41 cellular contexts compared by ENCODE assay signal in genomic region chr7:133274265-133274664, GRCh38.
"Had no signal": no experiment of that assay in that cellular context is flagged by ENCODE, and none has a peak within 500 bp of the region (broad histone marks: within the 10 kb centered on the region; RNA-seq: fewer than 3 reads in every experiment).

No MANE protein-coding gene starts in this region.

- H3K36me3 ChIP-seq: breast epithelium had no signal

- ATAC-seq: activated naive CD4-positive, alpha-beta T cell treated with anti-CD3 and anti-CD28 coated beads, Interleukin-2, amount 50 U/mL, for 72 hours; activated naive CD8-positive, alpha-beta T cell treated with anti-CD3 and anti-CD28 coated beads, Interleukin-2, amount 50 U/mL, for 24 hours; activated T-cell treated with anti-CD3 and anti-CD28 coated beads, Interleukin-2, amount 50 U/mL, for 4 hours; activated T-cell treated with anti-CD3 and anti-CD28 coated beads, Interleukin-2, amount 50 U/mL, for 72 hours; activated T-helper 17 cell treated with anti-CD3 and anti-CD28 coated beads, Interleukin-2, amount 50 U/mL, for 72 hours; body of pancreas had no signal

- DNase-seq: activated effector memory CD4-positive, alpha-beta T cell treated with anti-CD3 and anti-CD28 coated beads, Interleukin-2, amount 50 U/mL, for 16 hours; activated effector memory CD4-positive, alpha-beta T cell treated with Interleukin-2 at 50 U/mL for 16 hours; activated gamma-delta T cell; activated gamma-delta T cell treated with Interleukin-2 at 50 U/mL for 16 hours; activated naive CD4-positive, alpha-beta T cell; activated naive CD4-positive, alpha-beta T cell treated with anti-CD3 and anti-CD28 coated beads for 36 hours; activated naive CD4-positive, alpha-beta T cell treated with anti-CD3 and anti-CD28 coated beads, Interleukin-2, amount 10 ng/mL, durations not matched to agents 7 days and 5 days; activated naive CD4-positive, alpha-beta T cell treated with anti-CD3 and anti-CD28 coated beads, Interleukin-2, amount 50 U/mL, for 16 hours; activated naive CD4-positive, alpha-beta T cell treated with Interleukin-2 at 50 U/mL for 16 hours; activated naive CD8-positive, alpha-beta T cell treated with anti-CD3 and anti-CD28 coated beads for 36 hours; activated naive CD8-positive, alpha-beta T cell treated with anti-CD3 and anti-CD28 coated beads, Interleukin-2, amount 10 ng/mL, durations not matched to agents 7 days and 5 days; activated naive CD8-positive, alpha-beta T cell treated with anti-CD3 and anti-CD28 coated beads, Interleukin-2, amount 50 U/mL, for 24 hours; activated T-cell treated with anti-CD3 and anti-CD28 coated beads for 4 hours; activated T-cell treated with anti-CD3 and anti-CD28 coated beads, Interleukin-2, amount 50 U/mL, for 1 hour; activated T-cell treated with anti-CD3 and anti-CD28 coated beads, Interleukin-2, amount 50 U/mL, for 24 hours; activated T-cell treated with anti-CD3 and anti-CD28 coated beads, Interleukin-2, amount 50 U/mL, for 4 hours; activated T-cell treated with anti-CD3 and anti-CD28 coated beads, Interleukin-2, amount 50 U/mL, for 48 hours; activated T-cell treated with anti-CD3 and anti-CD28 coated beads, Interleukin-2, amount 50 U/mL, for 72 hours; adrenal gland; amniotic stem cell; amygdala; anterior cingulate cortex; aorta; brain microvascular endothelial cell; caudate nucleus; central memory CD4-positive, alpha-beta T cell; cerebellar nuclear complex had no signal

- H3K9me3 Mint-ChIP-seq: activated naive CD4-positive, alpha-beta T cell treated with anti-CD3 and anti-CD28 coated beads, Interleukin-2, amount 10 ng/mL, durations not matched to agents 7 days and 5 days; activated naive CD4-positive, alpha-beta T cell treated with anti-CD3 and anti-CD28 coated beads, Interleukin-2, amount 50 U/mL, for 24 hours; central memory CD8-positive, alpha-beta T cell had no signal

- H3K27me3 Mint-ChIP-seq: activated naive CD4-positive, alpha-beta T cell treated with anti-CD3 and anti-CD28 coated beads, Interleukin-2, amount 10 ng/mL, durations not matched to agents 7 days and 5 days; activated naive CD4-positive, alpha-beta T cell treated with anti-CD3 and anti-CD28 coated beads, Interleukin-2, amount 50 U/mL, for 24 hours; activated naive CD8-positive, alpha-beta T cell; activated naive CD8-positive, alpha-beta T cell treated with anti-CD3 and anti-CD28 coated beads for 36 hours; activated naive CD8-positive, alpha-beta T cell treated with anti-CD3 and anti-CD28 coated beads, Interleukin-2, amount 10 ng/mL, durations not matched to agents 7 days and 5 days; activated naive CD8-positive, alpha-beta T cell treated with anti-CD3 and anti-CD28 coated beads, Interleukin-2, amount 50 U/mL, for 24 hours; activated T-cell treated with anti-CD3 and anti-CD28 coated beads, Interleukin-2, amount 50 U/mL, for 24 hours; activated T-helper 17 cell treated with anti-CD3 and anti-CD28 coated beads, Interleukin-2, amount 50 U/mL, for 72 hours; brain; central memory CD8-positive, alpha-beta T cell had no signal

- H3K4me3 ChIP-seq: adrenal gland, ascending aorta, body of pancreas, breast epithelium, cardiac muscle cell had no signal

- H3K27ac ChIP-seq: adrenal gland, ascending aorta, body of pancreas, brain microvascular endothelial cell, breast epithelium, cardiac muscle cell had no signal

- H3K27me3 ChIP-seq: adrenal gland, ascending aorta, body of pancreas, brain microvascular endothelial cell, breast epithelium, cardiac muscle cell had no signal

- FAIRE-seq: astrocyte, bronchial epithelial cell had no signal

- H3K4me1 Mint-ChIP-seq: activated naive CD4-positive, alpha-beta T cell treated with anti-CD3 and anti-CD28 coated beads, Interleukin-2, amount 10 ng/mL, durations not matched to agents 7 days and 5 days; activated naive CD8-positive, alpha-beta T cell treated with anti-CD3 and anti-CD28 coated beads, Interleukin-2, amount 10 ng/mL, durations not matched to agents 7 days and 5 days; activated naive CD8-positive, alpha-beta T cell treated with anti-CD3 and anti-CD28 coated beads, Interleukin-2, amount 50 U/mL, for 24 hours; activated T-helper 17 cell treated with anti-CD3 and anti-CD28 coated beads, Interleukin-2, amount 50 U/mL, for 72 hours had no signal

- H3K4me1 ChIP-seq: ascending aorta, breast epithelium had no signal

- H3K27ac Mint-ChIP-seq: activated naive CD4-positive, alpha-beta T cell treated with anti-CD3 and anti-CD28 coated beads for 36 hours; activated naive CD4-positive, alpha-beta T cell treated with anti-CD3 and anti-CD28 coated beads, Interleukin-2, amount 10 ng/mL, durations not matched to agents 7 days and 5 days; activated naive CD4-positive, alpha-beta T cell treated with anti-CD3 and anti-CD28 coated beads, Interleukin-2, amount 50 U/mL, for 24 hours; activated naive CD4-positive, alpha-beta T cell treated with anti-CD3 and anti-CD28 coated beads, Interleukin-2, amount 50 U/mL, for 72 hours; activated naive CD8-positive, alpha-beta T cell; activated naive CD8-positive, alpha-beta T cell treated with anti-CD3 and anti-CD28 coated beads for 36 hours; activated naive CD8-positive, alpha-beta T cell treated with anti-CD3 and anti-CD28 coated beads, Interleukin-2, amount 10 ng/mL, durations not matched to agents 7 days and 5 days; activated naive CD8-positive, alpha-beta T cell treated with anti-CD3 and anti-CD28 coated beads, Interleukin-2, amount 50 U/mL, for 24 hours; activated T-cell treated with anti-CD3 and anti-CD28 coated beads, Interleukin-2, amount 50 U/mL, for 24 hours; activated T-cell treated with anti-CD3 and anti-CD28 coated beads, Interleukin-2, amount 50 U/mL, for 72 hours; activated T-helper 1 cell treated with anti-CD3 and anti-CD28 coated beads, Interleukin-12 subunit alpha, Interleukin-12 subunit beta, Interleukin-2, Interleukin-4 antibody, amounts not matched to agents 30 ng/mL and 10 ng/mL and 1 ng/mL, durations not matched to agents 14 hours and 24 hours and 36 hours; activated T-helper 17 cell treated with anti-CD3 and anti-CD28 coated beads, Interleukin-2, amount 50 U/mL, for 72 hours; activated T-helper 2 cell treated with anti-CD3 and anti-CD28 coated beads, Interferon-gamma antibody, Interleukin-2, Interleukin-4, amounts not matched to agents 10 μg/mL and 5 μg/mL and 100 μg/mL, durations not matched to agents 14 hours and 24 hours and 36 hours had no signal

- H3K4me3 Mint-ChIP-seq: activated naive CD4-positive, alpha-beta T cell treated with anti-CD3 and anti-CD28 coated beads for 36 hours; activated naive CD4-positive, alpha-beta T cell treated with anti-CD3 and anti-CD28 coated beads, Interleukin-2, amount 10 ng/mL, durations not matched to agents 7 days and 5 days; activated naive CD4-positive, alpha-beta T cell treated with anti-CD3 and anti-CD28 coated beads, Interleukin-2, amount 50 U/mL, for 24 hours; activated naive CD8-positive, alpha-beta T cell; activated naive CD8-positive, alpha-beta T cell treated with anti-CD3 and anti-CD28 coated beads for 36 hours; activated naive CD8-positive, alpha-beta T cell treated with anti-CD3 and anti-CD28 coated beads, Interleukin-2, amount 10 ng/mL, durations not matched to agents 7 days and 5 days; activated naive CD8-positive, alpha-beta T cell treated with anti-CD3 and anti-CD28 coated beads, Interleukin-2, amount 50 U/mL, for 24 hours; activated T-cell treated with anti-CD3 and anti-CD28 coated beads, Interleukin-2, amount 50 U/mL, for 24 hours; activated T-cell treated with anti-CD3 and anti-CD28 coated beads, Interleukin-2, amount 50 U/mL, for 4 hours; activated T-cell treated with anti-CD3 and anti-CD28 coated beads, Interleukin-2, amount 50 U/mL, for 72 hours; activated T-helper 1 cell treated with anti-CD3 and anti-CD28 coated beads, Interleukin-12 subunit alpha, Interleukin-12 subunit beta, Interleukin-2, Interleukin-4 antibody, amounts not matched to agents 30 ng/mL and 10 ng/mL and 1 ng/mL, durations not matched to agents 14 hours and 24 hours and 36 hours; activated T-helper 17 cell treated with anti-CD3 and anti-CD28 coated beads, Interleukin-2, amount 50 U/mL, for 72 hours; brain; central memory CD8-positive, alpha-beta T cell had no signal

- H3K9me3 ChIP-seq: adrenal gland, ascending aorta, body of pancreas, breast epithelium had no signal
